6 cellular contexts compared by ENCODE assay signal in the genomic region with DNA sequence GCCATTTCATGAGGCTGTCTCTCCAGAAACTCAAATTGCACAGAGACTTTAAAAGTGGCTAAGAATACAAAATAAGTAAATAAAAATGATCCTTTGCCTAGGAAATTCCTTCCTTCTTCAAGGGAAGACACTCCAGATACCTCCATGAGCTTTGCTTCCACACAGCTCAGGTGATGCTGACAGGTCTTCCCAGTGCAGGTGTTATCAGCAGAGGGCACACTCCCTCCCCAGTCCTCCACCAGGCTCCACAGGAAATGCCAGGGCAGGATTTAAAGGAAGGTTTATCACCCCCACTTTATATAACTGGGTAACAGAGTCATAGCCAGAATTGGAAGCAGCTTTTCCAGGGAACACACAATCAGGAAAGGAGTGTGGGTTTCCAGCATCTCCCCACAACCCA. TPM values are rescaled to one million over a fixed set of nuclear protein-coding genes. Genes with fewer than 3 reads are reported as not detected.
"Had no signal": no experiment of that assay in that cellular context is flagged by ENCODE, and none has a peak within 500 bp of the region (broad histone marks: within the 10 kb centered on the region; RNA-seq: fewer than 3 reads in every experiment).

No MANE protein-coding gene starts in this region.

- ATAC-seq: K562 had no signal

- DNase-seq: GOT3, IMR-90, KG1 had no signal

- H3K4me1 ChIP-seq: HAP-1 had no signal

- H3K36me3 ChIP-seq: HAP-1 had no signal

- H3K9me3 ChIP-seq: HAP-1 had no signal

- H3K4me3 ChIP-seq: HAP-1, K562 had no signal

RNA-seq across cellular contexts. Expression of a gene that starts 5.7 kb away (rescaled TPM):
- total RNA-seq: HT-29, IMR-90 had no signal

RNA-seq across cellular contexts. Expression of a gene that starts 52.1 kb away (rescaled TPM):
- total RNA-seq: HT-29, IMR-90, K562 had no signal
